ENCODE assay signal across 24 cellular contexts in genomic region chr10:108787932-108788331, GRCh38.
DNase-seq lines count a peak whose midpoint lies in the region; TF ChIP-seq lines count a peak whose summit lies in the region.
"Had no signal": no experiment of that assay in that cellular context is flagged by ENCODE, and none has a peak within 500 bp of the region (broad histone marks: within the 10 kb centered on the region; RNA-seq: fewer than 3 reads in every experiment).

No MANE protein-coding gene starts in this region.

- no peak overlapping the region for H3K18ac ChIP-seq in mesenchymal stem cell (ENCODE audit: low read depth in 1 of 2, low read length in 2 of 2)

- no peaks in the 10 kb centered on the region for H3K27me3 Mint-ChIP-seq in CD8-positive, alpha-beta memory T cell
- H3K27me3 Mint-ChIP-seq: activated CD4-positive, alpha-beta memory T cell treated with anti-CD3 and anti-CD28 coated beads, Interleukin-2, amount 10 ng/mL, durations not matched to agents 7 days and 5 days; CD4-positive, CD25-positive, alpha-beta regulatory T cell; dendritic cell treated with granulocyte-macrophage colony-stimulating factor and Interleukin-4, amounts not matched to agents 40 ng/mL and 50 ng/mL, for 4 days; natural killer cell treated with Interleukin-12 subunit alpha and Interleukin-12 subunit beta and Interleukin-15 and Interleukin-18, amount 100 ng/mL, for 72 hours had no signal

- H3K4me3 ChIP-seq in OCI-LY3 (ENCODE audit: low read length) (peak overlapping the region; percentile 48), choroid plexus epithelial cell (ENCODE audit: low read depth, low read length) (no peak overlapping the region), mesenchymal stem cell (ENCODE audit: insufficient read depth in 1 of 2, low read depth in 1 of 2, low read length in 2 of 2) (no peak overlapping the region)
- H3K4me3 ChIP-seq in CD8-positive, alpha-beta memory T cell (ENCODE audit: low read length), result no peak overlapping the region
- H3K4me3 ChIP-seq: adrenal gland, GM23338 had no signal

- no peak overlapping the region for H2BK120ac ChIP-seq in mesenchymal stem cell (ENCODE audit: low read depth, low read length)

- no peaks in the 10 kb centered on the region for H3K4me1 Mint-ChIP-seq in CD8-positive, alpha-beta memory T cell
- H3K4me1 Mint-ChIP-seq: activated CD4-positive, alpha-beta memory T cell treated with anti-CD3 and anti-CD28 coated beads, Interleukin-2, amount 10 ng/mL, durations not matched to agents 7 days and 5 days; CD4-positive, CD25-positive, alpha-beta regulatory T cell; GM23338 had no signal

- H3K4me3 Mint-ChIP-seq in CD8-positive, alpha-beta memory T cell, result no peak overlapping the region
- H3K4me3 Mint-ChIP-seq: activated CD4-positive, alpha-beta memory T cell treated with anti-CD3 and anti-CD28 coated beads, Interleukin-2, amount 10 ng/mL, durations not matched to agents 7 days and 5 days; CD4-positive, CD25-positive, alpha-beta regulatory T cell; dendritic cell treated with granulocyte-macrophage colony-stimulating factor and Interleukin-4, amounts not matched to agents 40 ng/mL and 50 ng/mL, for 4 days; GM23338; natural killer cell treated with Interleukin-12 subunit alpha and Interleukin-12 subunit beta and Interleukin-15 and Interleukin-18, amount 100 ng/mL, for 72 hours had no signal

- no peak overlapping the region for H4K91ac ChIP-seq in mesenchymal stem cell (ENCODE audit: low read length)

- H3K4ac ChIP-seq in mesenchymal stem cell (ENCODE audit: low read depth in 1 of 2, low read length in 2 of 2), result no peak overlapping the region

- H3K36me3 Mint-ChIP-seq in CD8-positive, alpha-beta memory T cell, result no peaks in the 10 kb centered on the region
- H3K36me3 Mint-ChIP-seq: natural killer cell treated with Interleukin-12 subunit alpha and Interleukin-12 subunit beta and Interleukin-15 and Interleukin-18, amount 100 ng/mL, for 72 hours had no signal

- peak overlapping the region; percentile 79 for H3K9ac ChIP-seq in OCI-LY3 (ENCODE audit: low read length)
- no peak overlapping the region for H3K9ac ChIP-seq in mesenchymal stem cell (ENCODE audit: low read length)

- DNase-seq in EH (ENCODE audit: low read depth) (peak; percentile 76), choroid plexus epithelial cell (ENCODE audit: low read depth) (peak; percentile 51), mesenchymal stem cell (peak; percentile 74), GDM1 (lab: John Stamatoyannopoulos, UW) (no peak), Kasumi-1 (lab: John Stamatoyannopoulos, UW) (no peak), DMS 273 treated with DMSO at 0.1 percent for 48 hours (lab: John Stamatoyannopoulos, UW) (no peak)
- DNase-seq in CD8-positive, alpha-beta memory T cell, result no peak
- DNase-seq: ACHN; activated CD4-positive, alpha-beta memory T cell treated with anti-CD3 and anti-CD28 coated beads, Interleukin-2, amount 10 ng/mL, durations not matched to agents 7 days and 5 days; activated CD4-positive, CD25-positive, alpha-beta regulatory T cell; activated gamma-delta T cell treated with Interleukin-2 at 50 U/mL for 16 hours; adrenal gland; CD4-positive, CD25-positive, alpha-beta regulatory T cell; DMS153; left ventricle myocardium superior; MM.1S; NCI-H146; NCI-H510A treated with DMSO at 0.1 percent for 48 hours; stimulated activated CD8-positive, alpha-beta memory T cell treated with anti-CD3 and anti-CD28 coated beads, Interleukin-4, amount 100 ng/mL, for 48 hours; T1000 had no signal

- no peak overlapping the region for H3K27ac Mint-ChIP-seq in CD8-positive, alpha-beta memory T cell
- H3K27ac Mint-ChIP-seq: activated CD4-positive, alpha-beta memory T cell treated with anti-CD3 and anti-CD28 coated beads, Interleukin-2, amount 10 ng/mL, durations not matched to agents 7 days and 5 days; dendritic cell treated with granulocyte-macrophage colony-stimulating factor and Interleukin-4, amounts not matched to agents 40 ng/mL and 50 ng/mL, for 4 days; GM23338; natural killer cell treated with Interleukin-12 subunit alpha and Interleukin-12 subunit beta and Interleukin-15 and Interleukin-18, amount 100 ng/mL, for 72 hours had no signal

- H3K4me2 ChIP-seq in OCI-LY3 (ENCODE audit: low read length), result peak overlapping the region; percentile 73
- no peak overlapping the region for H3K4me2 ChIP-seq in mesenchymal stem cell (ENCODE audit: low read length, poor library complexity, severe bottlenecking)
- H3K4me2 ChIP-seq: GM23338 had no signal

- no peak overlapping the region for H2BK15ac ChIP-seq in mesenchymal stem cell (ENCODE audit: low read depth, poor library complexity, severe bottlenecking)

- H3K36me3 ChIP-seq in OCI-LY3 (replicated peaks; ENCODE audit: low read depth, low read length) (peaks cover 39% of the 10 kb centered on the region), mesenchymal stem cell (ENCODE audit: control insufficient read depth in 1 of 2, insufficient read depth in 2 of 2, low read depth in 1 of 2, low read length in 2 of 2) (no peaks in the 10 kb centered on the region)
- no peaks in the 10 kb centered on the region for H3K36me3 ChIP-seq in CD8-positive, alpha-beta memory T cell (ENCODE audit: insufficient read depth, low read length)
- H3K36me3 ChIP-seq: adrenal gland had no signal

- CTCF ChIA-PET in CD8-positive, alpha-beta memory T cell (lab: Charles Lee), result no interaction called here

- H3K79me1 ChIP-seq in mesenchymal stem cell (replicated peaks; ENCODE audit: low read length, poor library complexity, severe bottlenecking), result no peaks in the 10 kb centered on the region

- H3K9me3 ChIP-seq in OCI-LY3 (ENCODE audit: insufficient read depth, low read length) (peaks cover 20% of the 10 kb centered on the region; the same call in 1 of the 2 replicates), mesenchymal stem cell (ENCODE audit: control insufficient read depth, low read length) (peaks cover 7% of the 10 kb centered on the region)
- no peaks in the 10 kb centered on the region for H3K9me3 ChIP-seq in CD8-positive, alpha-beta memory T cell (ENCODE audit: low read length)
- H3K9me3 ChIP-seq: adrenal gland had no signal

- no CpG with 5 or more reads among the region's 1 CpG for WGBS in mesenchymal stem cell

- no peaks in the 10 kb centered on the region for H3K79me2 ChIP-seq in OCI-LY3 (ENCODE audit: low read length)

- no peak overlapping the region for H3K23ac ChIP-seq in mesenchymal stem cell (ENCODE audit: low read length in 2 of 2)

- H3K14ac ChIP-seq in mesenchymal stem cell (ENCODE audit: low read length in 2 of 2), result no peak overlapping the region

- no peak overlapping the region for H2BK5ac ChIP-seq in mesenchymal stem cell (ENCODE audit: low read depth, low read length, poor library complexity, severe bottlenecking)

- H3K27me3 ChIP-seq in OCI-LY3 (ENCODE audit: low read depth, low read length), result no peaks in the 10 kb centered on the region
- H3K27me3 ChIP-seq in mesenchymal stem cell (ENCODE audit: control insufficient read depth in 1 of 2, insufficient read depth in 1 of 2, low read length in 2 of 2), result no peaks in the 10 kb centered on the region
- no peaks in the 10 kb centered on the region for H3K27me3 ChIP-seq in CD8-positive, alpha-beta memory T cell (ENCODE audit: insufficient read depth, low read length, poor library complexity, severe bottlenecking)
- H3K27me3 ChIP-seq: adrenal gland had no signal

- no peak overlapping the region for H4K8ac ChIP-seq in mesenchymal stem cell (ENCODE audit: low read length)

- H3K27ac ChIP-seq in OCI-LY3 (ENCODE audit: low read length), result peak overlapping the region; percentile 99
- no peak overlapping the region for H3K27ac ChIP-seq in mesenchymal stem cell (ENCODE audit: low read length, poor library complexity, severe bottlenecking)
- H3K27ac ChIP-seq in CD8-positive, alpha-beta memory T cell (ENCODE audit: low read depth, low read length), result no peak overlapping the region
- H3K27ac ChIP-seq: adrenal gland had no signal

- no peaks in the 10 kb centered on the region for H4K20me1 ChIP-seq in OCI-LY3 (ENCODE audit: insufficient read depth, low read length)

- no peak overlapping the region for H2BK12ac ChIP-seq in mesenchymal stem cell (ENCODE audit: low read length in 2 of 2)

- peaks cover 76% of the 10 kb centered on the region for H3K4me1 ChIP-seq in OCI-LY3 (ENCODE audit: low read length)
- no peaks in the 10 kb centered on the region for H3K4me1 ChIP-seq in mesenchymal stem cell (ENCODE audit: control insufficient read depth, insufficient read depth, low read depth, low read length)
- H3K4me1 ChIP-seq in CD8-positive, alpha-beta memory T cell (ENCODE audit: insufficient read depth, low read length), result no peaks in the 10 kb centered on the region
- H3K4me1 ChIP-seq: adrenal gland had no signal

- TF ChIP-seq CTCF in OCI-LY3 (IDR thresholded peaks at IDR 0.05; ENCODE audit: low read depth, low read length) (no peak), choroid plexus epithelial cell (conservative IDR thresholded peaks at IDR 0.05; ENCODE audit: low read depth, low read length) (no peak)

- peaks cover 8 to 42% (median 16%) of the 10 kb centered on the region in 5 donors for H3K9me3 Mint-ChIP-seq in CD8-positive, alpha-beta memory T cell

- POLR2A ChIA-PET in CD8-positive, alpha-beta memory T cell (lab: Charles Lee), result no interaction called here

- no peak overlapping the region for H2AK5ac ChIP-seq in mesenchymal stem cell (ENCODE audit: low read length, severe bottlenecking)

- H2AFZ ChIP-seq in OCI-LY3 (ENCODE audit: low read depth, low read length) (no peak overlapping the region), mesenchymal stem cell (ENCODE audit: low read depth, low read length) (no peak overlapping the region)
- H2AFZ ChIP-seq: GM23338 had no signal

Comparison
In these comparisons a context has a peak if more than half of its experiments do, and no peak if none do; other contexts are left out.
1. DNase-seq: peak in EH (single experiment), choroid plexus epithelial cell (single experiment) and mesenchymal stem cell (single experiment); none in GDM1 (single experiment), Kasumi-1 (0 of 2), DMS 273 treated with DMSO at 0.1 percent for 48 hours (single experiment) and CD8-positive, alpha-beta memory T cell (0 of 5).